In genomic region chr19:18204394-18205179, GRCh38 we compare ENCODE assay signal across 8 cellular contexts. TPM values are rescaled to one million over a fixed set of nuclear protein-coding genes. Genes with fewer than 3 reads are reported as not detected.
DNase-seq lines count a peak whose midpoint lies in the region; ATAC-seq and TF ChIP-seq lines count a peak whose summit lies in the region.

No MANE protein-coding gene starts in this region.

- peak overlapping the region; percentile 89 for H3K27ac ChIP-seq in trophoblast cell (ENCODE audit: low read depth, low read length)

- H3K36me3 Mint-ChIP-seq in activated T-cell treated with anti-CD3 and anti-CD28 coated beads, Interleukin-2, amount 50 U/mL, for 72 hours (ENCODE audit: insufficient read depth in 2 of 2) = no peaks in the 10 kb centered on the region
- H3K36me3 Mint-ChIP-seq in glutamatergic neuron (ENCODE audit: unreplicated experiment) = no peaks in the 10 kb centered on the region

- no peak overlapping the region for H3K23ac ChIP-seq in trophoblast cell (ENCODE audit: low read length)

- H3K4me3 ChIP-seq in trophoblast cell (ENCODE audit: low read depth, low read length) = peak overlapping the region; percentile 70

- H2BK12ac ChIP-seq in trophoblast cell (ENCODE audit: low read length) = no peak overlapping the region

- no CpG with 5 or more reads among the region's 22 CpGs for whole genome bisulfite sequencing in trophoblast cell (ENCODE audit: extremely low coverage, insufficient coverage, insufficient read length)

- H3K4me3 Mint-ChIP-seq in activated T-cell treated with anti-CD3 and anti-CD28 coated beads, Interleukin-2, amount 50 U/mL, for 72 hours = peak overlapping the region; percentile 85 to 97
- peak overlapping the region; percentile 87 for H3K4me3 Mint-ChIP-seq in glutamatergic neuron (ENCODE audit: unreplicated experiment)

- peak overlapping the region; percentile 84 for H3K9ac ChIP-seq in trophoblast cell (ENCODE audit: low read length)

- H3K4me1 Mint-ChIP-seq in activated T-cell treated with anti-CD3 and anti-CD28 coated beads, Interleukin-2, amount 50 U/mL, for 72 hours (ENCODE audit: low read depth) = peaks cover 28% of the 10 kb centered on the region
- H3K4me1 Mint-ChIP-seq in glutamatergic neuron (ENCODE audit: low read depth, unreplicated experiment) = peaks cover 3% of the 10 kb centered on the region

- peak overlapping the region; percentile 75 for H4K91ac ChIP-seq in trophoblast cell (ENCODE audit: low read depth, low read length)

- peaks cover 3% of the 10 kb centered on the region for H3K79me2 ChIP-seq in trophoblast cell (ENCODE audit: control insufficient read depth, insufficient read depth, low read length, poor library complexity)

- H2AK5ac ChIP-seq in trophoblast cell (ENCODE audit: low read length) = peak overlapping the region; percentile 4

- no peaks in the 10 kb centered on the region for H3K9me3 Mint-ChIP-seq in activated T-cell treated with anti-CD3 and anti-CD28 coated beads, Interleukin-2, amount 50 U/mL, for 72 hours
- peaks cover 2% of the 10 kb centered on the region for H3K9me3 Mint-ChIP-seq in glutamatergic neuron (ENCODE audit: unreplicated experiment)

- peak; percentile 10 to 13 for ATAC-seq in activated T-cell treated with anti-CD3 and anti-CD28 coated beads, Interleukin-2, amount 50 U/mL, for 72 hours (replicated peaks in 1 of 2)

- peak overlapping the region; percentile 70 for H4K8ac ChIP-seq in trophoblast cell (ENCODE audit: low read depth, low read length)

- POLR2A ChIA-PET in HEK293T (lab: Yijun Ruan, JAX) = interaction anchor here (1.0 to 3.2 kb wide), 9 partner anchors 9 to 140 kb away, joined by 3 to 22 read pairs (median 5); partner anchors contain the start of genes JUND and MPV17L2

- peak overlapping the region; percentile 77 for H2AFZ ChIP-seq in trophoblast cell (ENCODE audit: insufficient read depth, low read length, poor library complexity)

- H3K18ac ChIP-seq in trophoblast cell (ENCODE audit: low read length) = peak overlapping the region; percentile 81

- H3K27ac Mint-ChIP-seq in activated T-cell treated with anti-CD3 and anti-CD28 coated beads, Interleukin-2, amount 50 U/mL, for 72 hours = peak overlapping the region; percentile 56
- peak overlapping the region; percentile 87 for H3K27ac Mint-ChIP-seq in glutamatergic neuron (ENCODE audit: unreplicated experiment)

- peaks cover 8% of the 10 kb centered on the region for H3K79me1 ChIP-seq in trophoblast cell (ENCODE audit: low read length)

- H3K4me1 ChIP-seq in trophoblast cell (ENCODE audit: control insufficient read depth in 1 of 2, insufficient read depth in 2 of 2, low read length in 2 of 2) = peaks cover 9 to 12% of the 10 kb centered on the region in 2 experiments

- CTCF ChIA-PET in HEK293T (lab: Yijun Ruan, JAX) = interaction anchor here (0.8 to 3.9 kb wide), 4 partner anchors 10 to 91 kb away, joined by 3 to 30 read pairs (median 4); no protein-coding TSS in a partner anchor

- H3K14ac ChIP-seq in trophoblast cell (ENCODE audit: low read length) = peak overlapping the region; percentile 55

- peaks cover 7% of the 10 kb centered on the region for H3K9me3 ChIP-seq in trophoblast cell (ENCODE audit: insufficient read depth, low read depth, low read length)

- H2BK5ac ChIP-seq in trophoblast cell (ENCODE audit: low read depth, low read length, poor library complexity) = peak overlapping the region; percentile 87

- DNase-seq in NCI-H187 (lab: John Stamatoyannopoulos, UW) = peak; percentile 47 to 90
- no peak for DNase-seq in NCI-H187 treated with DMSO at 0.1 percent for 48 hours (lab: John Stamatoyannopoulos, UW)
- DNase-seq in HEK293T (ENCODE audit: extremely low spot score) = no peak
- DNase-seq in NCI-H2029 treated with DMSO at 0.1 percent for 48 hours (lab: John Stamatoyannopoulos, UW) = peak; percentile 91
- peak; percentile 63 to 70 for DNase-seq in activated T-cell treated with anti-CD3 and anti-CD28 coated beads, Interleukin-2, amount 50 U/mL, for 72 hours
- DNase-seq in glutamatergic neuron = peak; percentile 73
- peak; percentile 25 to 81 for DNase-seq in trophoblast cell
- no peak for DNase-seq in KG1 (lab: John Stamatoyannopoulos, UW)

- no peak for TF ChIP-seq CTCF in glutamatergic neuron (IDR thresholded peaks at IDR 0.05; ENCODE audit: partially characterized antibody, unreplicated experiment)

- H3K36me3 ChIP-seq in trophoblast cell (ENCODE audit: control insufficient read depth in 1 of 2, insufficient read depth in 2 of 2, low read length in 2 of 2) = no peaks in the 10 kb centered on the region

- H3K27me3 Mint-ChIP-seq in activated T-cell treated with anti-CD3 and anti-CD28 coated beads, Interleukin-2, amount 50 U/mL, for 72 hours (ENCODE audit: low read depth) = peaks cover 6% of the 10 kb centered on the region
- peaks cover 4% of the 10 kb centered on the region for H3K27me3 Mint-ChIP-seq in glutamatergic neuron (ENCODE audit: unreplicated experiment)

- H3K27me3 ChIP-seq in trophoblast cell (ENCODE audit: insufficient read depth, low read length) = no peaks in the 10 kb centered on the region

- peak overlapping the region; percentile 80 for H2BK120ac ChIP-seq in trophoblast cell (ENCODE audit: insufficient read depth, low read length, poor library complexity)

- H4K12ac ChIP-seq in trophoblast cell (ENCODE audit: low read depth, low read length) = peak overlapping the region; percentile 92

- H3K4me2 ChIP-seq in trophoblast cell (ENCODE audit: low read length) = peak overlapping the region; percentile 97

- peak overlapping the region; percentile 65 for H3K4ac ChIP-seq in trophoblast cell (ENCODE audit: low read depth, low read length)

TF ChIP-seq in HEK293T, 16 proteins besides CTCF, POLR2A, EP300 and RAD21:
- TF ChIP-seq FOXK2 (IDR thresholded peaks at IDR 0.05) (no peak), NFRKB (IDR thresholded peaks at IDR 0.05) (no peak), FOXM1 (IDR thresholded peaks at IDR 0.05; ENCODE audit: borderline replicate concordance) (peak; percentile 77; the same call in 1 of the 2 replicates), BHLHE40 (IDR thresholded peaks at IDR 0.05; ENCODE audit: borderline replicate concordance) (no peak)

RNA-seq across cellular contexts. Expression of gene RAB3A, which starts 0.7 kb away (rescaled TPM):
- 1 to 10 TPM; 1.8 to 1.9 TPM for total RNA-seq in activated T-cell treated with anti-CD3 and anti-CD28 coated beads, Interleukin-2, amount 50 U/mL, for 72 hours
- total RNA-seq in glutamatergic neuron (ENCODE audit: unreplicated experiment) = 77.4 TPM
- polyA plus RNA-seq in trophoblast cell (2013) = 2.5 and 3.0 TPM in 2 replicates

RNA-seq across cellular contexts. Expression of gene MPV17L2, which starts 11.6 kb away (rescaled TPM):
- 10 to 100 TPM in 1 of 2 donors, 1 to 10 TPM in 1; 9.8 to 10.1 TPM for total RNA-seq in activated T-cell treated with anti-CD3 and anti-CD28 coated beads, Interleukin-2, amount 50 U/mL, for 72 hours
- 17.9 TPM for total RNA-seq in glutamatergic neuron (ENCODE audit: unreplicated experiment)
- 26.0 and 26.7 TPM in 2 replicates for polyA plus RNA-seq in trophoblast cell (2013)

RNA-seq across cellular contexts. Expression of gene PDE4C, which starts 21.7 kb away (rescaled TPM):
- total RNA-seq in activated T-cell treated with anti-CD3 and anti-CD28 coated beads, Interleukin-2, amount 50 U/mL, for 72 hours = under 1 TPM in 1 of 2 donors, not detected in 1; 0.10 TPM
- 69.8 TPM for total RNA-seq in glutamatergic neuron (ENCODE audit: unreplicated experiment)
- 0.38 and 0.60 TPM in 2 replicates for polyA plus RNA-seq in trophoblast cell (2013)

RNA-seq across cellular contexts. Expression of gene IFI30, which starts 31.0 kb away (rescaled TPM):
- 10 to 100 TPM; 10.2 to 11.4 TPM for total RNA-seq in activated T-cell treated with anti-CD3 and anti-CD28 coated beads, Interleukin-2, amount 50 U/mL, for 72 hours
- 0.76 TPM for total RNA-seq in glutamatergic neuron (ENCODE audit: unreplicated experiment)
- 4.4 and 4.9 TPM in 2 replicates for polyA plus RNA-seq in trophoblast cell (2013)

RNA-seq across cellular contexts. Expression of gene PIK3R2, which starts 51.6 kb away (rescaled TPM):
- 10 to 100 TPM; 13.3 to 15.4 TPM for total RNA-seq in activated T-cell treated with anti-CD3 and anti-CD28 coated beads, Interleukin-2, amount 50 U/mL, for 72 hours
- total RNA-seq in glutamatergic neuron (ENCODE audit: unreplicated experiment) = 36.4 TPM
- polyA plus RNA-seq in trophoblast cell (2013) = 56.7 and 57.2 TPM in 2 replicates

Comparison
In these comparisons a context has a peak if more than half of its experiments do, and no peak if none do; other contexts are left out.
1. DNase-seq: peak in NCI-H187 (2 of 2), NCI-H2029 treated with DMSO at 0.1 percent for 48 hours (single experiment), activated T-cell treated with anti-CD3 and anti-CD28 coated beads, Interleukin-2, amount 50 U/mL, for 72 hours (2 of 2), glutamatergic neuron (single experiment) and trophoblast cell (2 of 2); none in NCI-H187 treated with DMSO at 0.1 percent for 48 hours (single experiment), HEK293T (single experiment) and KG1 (single experiment).
2. RNA of gene RAB3A, which starts 0.7 kb away (total RNA-seq): 77.4 TPM in glutamatergic neuron (single experiment); 1.8 to 1.9 TPM in activated T-cell treated with anti-CD3 and anti-CD28 coated beads, Interleukin-2, amount 50 U/mL, for 72 hours; every median in the first group is over 10 times any median in the second.
3. RNA of gene PDE4C, which starts 21.7 kb away (total RNA-seq): 69.8 TPM in glutamatergic neuron (single experiment); 0.10 TPM in activated T-cell treated with anti-CD3 and anti-CD28 coated beads, Interleukin-2, amount 50 U/mL, for 72 hours; every median in the first group is over 10 times any median in the second.